Comparison of ENCODE assay signal across 15 cellular contexts in genomic region chr18:3985664-3986063, GRCh38.
DNase-seq lines count a peak whose midpoint lies in the region; ATAC-seq and TF ChIP-seq lines count a peak whose summit lies in the region.
"Had no signal": no experiment of that assay in that cellular context is flagged by ENCODE, and none has a peak within 500 bp of the region (broad histone marks: within the 10 kb centered on the region; RNA-seq: fewer than 3 reads in every experiment).

No MANE protein-coding gene starts in this region.

- no peak for TF ChIP-seq CTCF in neural progenitor cell (IDR thresholded peaks at IDR 0.05)

- peaks cover 24% of the 10 kb centered on the region for H3F3A ChIP-seq in neural progenitor cell (ENCODE audit: low read depth)

- no peaks in the 10 kb centered on the region for H4K20me1 ChIP-seq in neural progenitor cell (ENCODE audit: low read depth)

- H3K4me1 Mint-ChIP-seq in neural progenitor cell: peaks cover 4% of the 10 kb centered on the region
- H3K4me1 Mint-ChIP-seq in T-helper 17 cell: peaks cover 9% of the 10 kb centered on the region

- DNase-seq in EL (peak; percentile 84), NCI-H446 treated with DMSO at 0.1 percent for 48 hours (lab: John Stamatoyannopoulos, UW) (peak; percentile 40), epithelial cell of prostate (ENCODE audit: low read depth, low spot score) (peak; percentile 84), neural progenitor cell (ENCODE audit: low spot score) (no peak), NCI-H1417 (lab: John Stamatoyannopoulos, UW) (no peak), T-helper 17 cell (no peak), mesenteric fat pad (ENCODE audit: low spot score) (no peak), nucleus accumbens (lab: John Stamatoyannopoulos, UW) (no peak)
- DNase-seq: activated CD8-positive, alpha-beta memory T cell treated with anti-CD3 and anti-CD28 coated beads for 24 hours; activated gamma-delta T cell treated with Interleukin-2 at 50 U/mL for 16 hours; caudate nucleus; DMS153; T1000 had no signal

- H3K36me3 ChIP-seq in neural progenitor cell: no peaks in the 10 kb centered on the region
- H3K36me3 ChIP-seq: tibial nerve had no signal

- H3K27ac Mint-ChIP-seq in neural progenitor cell (no peak overlapping the region), T-helper 17 cell (no peak overlapping the region)

- H3K9me3 Mint-ChIP-seq in neural progenitor cell: no peaks in the 10 kb centered on the region
- H3K9me3 Mint-ChIP-seq: mesothelial cell of epicardium had no signal

- no peaks in the 10 kb centered on the region for H3K27me3 ChIP-seq in neural progenitor cell
- H3K27me3 ChIP-seq: tibial nerve had no signal

- no peak for ATAC-seq in T-helper 17 cell

- no peak overlapping the region for H2AFZ ChIP-seq in neural progenitor cell (replicated peaks)

- H3K9me3 ChIP-seq in neural progenitor cell (ENCODE audit: low read depth): no peaks in the 10 kb centered on the region
- no peaks in the 10 kb centered on the region for H3K9me3 ChIP-seq in T-helper 17 cell (ENCODE audit: control insufficient read depth, low read length, poor library complexity, severe bottlenecking)
- H3K9me3 ChIP-seq: tibial nerve had no signal

- H3K4me3 ChIP-seq in neural progenitor cell: no peak overlapping the region
- H3K4me3 ChIP-seq: tibial nerve had no signal

- H3K4me1 ChIP-seq in neural progenitor cell: peaks cover 37% of the 10 kb centered on the region

- H3K4me3 Mint-ChIP-seq in neural progenitor cell: no peak overlapping the region
- no peak overlapping the region for H3K4me3 Mint-ChIP-seq in T-helper 17 cell
- H3K4me3 Mint-ChIP-seq: mesothelial cell of epicardium had no signal

- H3K9ac ChIP-seq in neural progenitor cell: no peak overlapping the region

- H3K27ac ChIP-seq in epithelial cell of prostate (peak overlapping the region; percentile 78), neural progenitor cell (no peak overlapping the region)
- H3K27ac ChIP-seq: tibial nerve had no signal

- H3K27me3 Mint-ChIP-seq in neural progenitor cell (ENCODE audit: insufficient read depth, low read depth) (no peaks in the 10 kb centered on the region), T-helper 17 cell (no peaks in the 10 kb centered on the region)

- H3K36me3 Mint-ChIP-seq in neural progenitor cell (no peaks in the 10 kb centered on the region), T-helper 17 cell (ENCODE audit: low read depth) (no peaks in the 10 kb centered on the region)
- H3K36me3 Mint-ChIP-seq: mesothelial cell of epicardium had no signal

- peak overlapping the region; percentile 31 for H3K4me2 ChIP-seq in neural progenitor cell

- no peaks in the 10 kb centered on the region for H3K79me2 ChIP-seq in neural progenitor cell (ENCODE audit: low read depth)

Comparison
In these comparisons a context has a peak if more than half of its experiments do, and no peak if none do; other contexts are left out.
1. DNase-seq: peak in EL (single experiment), NCI-H446 treated with DMSO at 0.1 percent for 48 hours (single experiment) and epithelial cell of prostate (single experiment); none in neural progenitor cell (single experiment), NCI-H1417 (0 of 3), T-helper 17 cell (0 of 3), mesenteric fat pad (single experiment) and nucleus accumbens (0 of 56).